Comparison of ENCODE assay signal across 1 cellular context in genomic region chr6:163341224-163341623, GRCh38.
TF ChIP-seq lines count a peak whose summit lies in the region.

No MANE protein-coding gene starts in this region.

TF ChIP-seq in H1, 55 proteins besides CTCF, POLR2A, EP300 and RAD21 (continued from another document):
- TF ChIP-seq HDAC6 (IDR thresholded peaks at IDR 0.05; ENCODE audit: low read depth, low read length) (no peak), USF2 (IDR thresholded peaks at IDR 0.05; ENCODE audit: low read length) (no peak), POU5F1 (IDR thresholded peaks at IDR 0.05; ENCODE audit: low read depth, low read length) (no peak), TCF12 (IDR thresholded peaks at IDR 0.05; ENCODE audit: low read depth, low read length) (no peak), JUND (IDR thresholded peaks at IDR 0.05; ENCODE audit: low read length) (no peak), RNF2 (IDR thresholded peaks at IDR 0.05; ENCODE audit: borderline replicate concordance, low read depth, low read length, missing control alignments, poor library complexity, severe bottlenecking) (no peak), SP2 (IDR thresholded peaks at IDR 0.05; ENCODE audit: low read length) (no peak), SRF (IDR thresholded peaks at IDR 0.05; ENCODE audit: low read depth, low read length) (no peak), CBX8 (IDR thresholded peaks at IDR 0.05; ENCODE audit: borderline replicate concordance, low read depth, low read length) (no peak), MAFK (IDR thresholded peaks at IDR 0.05; ENCODE audit: low read depth, low read length) (no peak), ATF3 (IDR thresholded peaks at IDR 0.05; ENCODE audit: insufficient read depth, low read depth, low read length) (no peak), CBX5 (IDR thresholded peaks at IDR 0.05; ENCODE audit: low read depth, low read length) (no peak), SUZ12 (IDR thresholded peaks at IDR 0.05; ENCODE audit: low read length) (no peak)
